Comparison of ENCODE assay signal across 16 cellular contexts in the genomic region with DNA sequence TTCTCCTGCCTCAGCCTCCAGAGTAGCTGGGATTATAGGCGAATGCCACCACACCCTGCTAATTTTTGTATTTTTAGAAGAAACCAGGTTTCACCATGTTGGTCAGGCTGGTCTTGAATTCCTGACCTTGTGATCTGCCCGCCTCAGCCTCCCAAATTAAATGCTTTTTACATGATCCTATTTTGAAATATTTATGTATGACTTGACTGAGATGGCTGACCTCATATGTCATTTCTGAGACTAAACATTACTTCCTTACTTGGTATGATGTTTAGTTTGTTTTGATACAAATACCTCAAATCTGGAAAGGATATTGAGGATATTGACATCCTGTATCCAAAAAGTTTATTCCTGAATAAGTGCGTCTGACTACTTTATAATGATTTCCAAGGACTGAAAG. TPM values are rescaled to one million over a fixed set of nuclear protein-coding genes. Genes with fewer than 3 reads are reported as not detected.
DNase-seq lines count a peak whose midpoint lies in the region; ATAC-seq and TF ChIP-seq lines count a peak whose summit lies in the region.
"Had no signal": no experiment of that assay in that cellular context is flagged by ENCODE, and none has a peak within 500 bp of the region (broad histone marks: within the 10 kb centered on the region; RNA-seq: fewer than 3 reads in every experiment).

No MANE protein-coding gene starts in this region.

- H3K27me3 Mint-ChIP-seq in naive B cell = no peaks in the 10 kb centered on the region
- H3K27me3 Mint-ChIP-seq: central memory CD8-positive, alpha-beta T cell had no signal

- H3K4me3 Mint-ChIP-seq in naive B cell = peak overlapping the region in 3 of 8 donors; percentile 5 to 49 (median 44)
- H3K4me3 Mint-ChIP-seq: activated naive CD4-positive, alpha-beta T cell treated with anti-CD3 and anti-CD28 coated beads for 36 hours; central memory CD8-positive, alpha-beta T cell; mesothelial cell of epicardium had no signal

- peaks cover 27 to 42% (median 37%) of the 10 kb centered on the region in 3 donors for H3K4me1 Mint-ChIP-seq in naive B cell

- H3K4me1 ChIP-seq in heart right ventricle (peaks cover 20 to 73% (median 60%) of the 10 kb centered on the region in 9 donors), upper lobe of left lung (peaks cover 47 to 61% (median 55%) of the 10 kb centered on the region in 4 donors)

- no peaks in the 10 kb centered on the region for H3K27me3 ChIP-seq in heart right ventricle
- no peaks in the 10 kb centered on the region for H3K27me3 ChIP-seq in upper lobe of left lung
- H3K27me3 ChIP-seq: pancreas had no signal

- no peak for TF ChIP-seq EP300 in upper lobe of left lung (IDR thresholded peaks at IDR 0.05)

- WGBS in heart right ventricle, 2 donors = 70 to 90% methylated on average over 3 of the region's 3 CpGs
- 77 to 79% methylated on average over 3 of the region's 3 CpGs for WGBS in upper lobe of left lung, 2 donors

- no peak for DNase-seq in heart right ventricle
- DNase-seq in Right ventricle myocardium superior = no peak
- peak; percentile 13 for DNase-seq in dermis blood vessel endothelial cell
- DNase-seq in naive B cell = no peak
- DNase-seq in upper lobe of left lung = no peak
- DNase-seq in stimulated activated naive CD8-positive, alpha-beta T cell treated with anti-CD3 and anti-CD28 coated beads, Interleukin-15, Interleukin-2, amounts not matched to agents 100 U/mL and 50 U/mL, for 24 hours = no peak
- DNase-seq in NCI-H2107 (lab: John Stamatoyannopoulos, UW) = no peak
- no peak for DNase-seq in ecto neural progenitor cell (ENCODE audit: low spot score)
- DNase-seq: activated naive CD4-positive, alpha-beta T cell treated with anti-CD3 and anti-CD28 coated beads for 36 hours; Caco-2; pancreas; stimulated activated CD4-positive, alpha-beta T cell treated with anti-CD3 and anti-CD28 coated beads, Interleukin-15, amount 100 ng/mL, for 24 hours had no signal

- H3K36me3 ChIP-seq in heart right ventricle (peaks cover 0 to 58% (median 20%) of the 10 kb centered on the region in 9 donors), upper lobe of left lung (peaks cover 14 to 55% (median 32%) of the 10 kb centered on the region in 4 donors)

- H3K36me3 Mint-ChIP-seq in naive B cell = peaks cover 7 to 8% of the 10 kb centered on the region in 2 donors

- TF ChIP-seq CTCF in heart right ventricle (IDR thresholded peaks at IDR 0.05) (no peak), upper lobe of left lung (IDR thresholded peaks at IDR 0.05) (no peak)

- ATAC-seq in heart right ventricle = no peak
- ATAC-seq in Right ventricle myocardium superior (ENCODE audit: poor library complexity) = no peak
- ATAC-seq in naive B cell (ENCODE audit: low read depth in 2 of 2) = no peak
- ATAC-seq in upper lobe of left lung (ENCODE audit: low FRiP score in 2 of 2) = no peak
- ATAC-seq in stimulated activated naive CD8-positive, alpha-beta T cell treated with anti-CD3 and anti-CD28 coated beads, Interleukin-15, Interleukin-2, amounts not matched to agents 100 U/mL and 50 U/mL, for 24 hours = no peak
- ATAC-seq: A549, pancreas had no signal

- no peaks in the 10 kb centered on the region for H3K9me3 Mint-ChIP-seq in naive B cell
- H3K9me3 Mint-ChIP-seq: activated naive CD4-positive, alpha-beta T cell treated with anti-CD3 and anti-CD28 coated beads for 36 hours; central memory CD8-positive, alpha-beta T cell; mesothelial cell of epicardium had no signal

- H3K9me3 ChIP-seq in heart right ventricle (no peaks in the 10 kb centered on the region), upper lobe of left lung (no peaks in the 10 kb centered on the region)
- H3K9me3 ChIP-seq: A549, Caco-2, pancreas had no signal

- H3K27ac Mint-ChIP-seq in naive B cell = peak overlapping the region in 5 of 6 donors; percentile 49 to 87 (median 81)
- H3K27ac Mint-ChIP-seq: activated naive CD4-positive, alpha-beta T cell treated with anti-CD3 and anti-CD28 coated beads for 36 hours; mesothelial cell of epicardium had no signal

- intact Hi-C loops in heart right ventricle (cut with DNase I) (loop anchor here in 1 of 10 donors (5.0 kb wide), 1 partner anchor 35 kb away; no protein-coding TSS in a partner anchor), Right ventricle myocardium superior (cut with DNase I) (no loop called here)

- TF ChIP-seq POLR2A in upper lobe of left lung (IDR thresholded peaks at IDR 0.05) = no peak

- H3K4me3 ChIP-seq in heart right ventricle = peak overlapping the region in 4 of 10 donors; percentile 2 to 52 (median 39)
- H3K4me3 ChIP-seq in upper lobe of left lung = peak overlapping the region in 2 of 4 donors; percentile 23 to 35
- H3K4me3 ChIP-seq: A549, pancreas had no signal

- peak overlapping the region; percentile 83 to 96 (median 87) for H3K27ac ChIP-seq in heart right ventricle
- peak overlapping the region; percentile 79 to 90 (median 88) for H3K27ac ChIP-seq in upper lobe of left lung
- H3K27ac ChIP-seq: pancreas had no signal

RNA-seq across cellular contexts. Expression of gene CALCOCO2, which starts 11.9 kb away (rescaled TPM):
- 100 to 1,000 TPM; 196 to 412 (median 275) TPM for total RNA-seq in heart right ventricle
- polyA plus RNA-seq in heart right ventricle = 100 to 1,000 TPM in 1 of 2 donors, 10 to 100 TPM in 1; 79.7 to 164 TPM
- total RNA-seq in Right ventricle myocardium superior = 341 TPM
- total RNA-seq in dermis blood vessel endothelial cell = 50.2 and 78.3 TPM in 2 replicates
- 100 to 1,000 TPM; 147 to 228 (median 187) TPM for polyA plus RNA-seq in naive B cell (ENCODE audit: low read depth in 6 of 6)
- total RNA-seq in upper lobe of left lung = 100 to 1,000 TPM; 123 to 330 (median 180) TPM

RNA-seq across cellular contexts. Expression of gene TTLL6, which starts 25.7 kb away (rescaled TPM):
- under 1 TPM in 2 of 10 donors, not detected in 8; 0.08 to 0.33 TPM for total RNA-seq in heart right ventricle
- polyA plus RNA-seq in heart right ventricle = under 1 TPM; 0.06 to 0.73 TPM
- not detected for total RNA-seq in Right ventricle myocardium superior
- total RNA-seq in dermis blood vessel endothelial cell = not detected in 2 replicates
- not detected for polyA plus RNA-seq in naive B cell (ENCODE audit: low read depth in 6 of 6)
- 10 to 100 TPM in 1 of 6 donors, 1 to 10 TPM in 4, under 1 TPM in 1; 0.69 to 12.1 (median 1.5) TPM for total RNA-seq in upper lobe of left lung
- total RNA-seq: activated naive CD4-positive, alpha-beta T cell treated with anti-CD3 and anti-CD28 coated beads for 36 hours; mesothelial cell of epicardium; NCI-H460 had no signal

RNA-seq across cellular contexts. Expression of gene ATP5MC1, which starts 49.8 kb away (rescaled TPM):
- 100 to 1,000 TPM; 299 to 556 (median 416) TPM for total RNA-seq in heart right ventricle
- polyA plus RNA-seq in heart right ventricle = 100 to 1,000 TPM; 775 to 951 TPM
- total RNA-seq in Right ventricle myocardium superior = 492 TPM
- total RNA-seq in dermis blood vessel endothelial cell = 46.6 and 58.8 TPM in 2 replicates
- polyA plus RNA-seq in naive B cell (ENCODE audit: low read depth in 6 of 6) = 100 to 1,000 TPM; 170 to 239 (median 193) TPM
- total RNA-seq in upper lobe of left lung = 10 to 100 TPM; 11.5 to 55.3 (median 43.6) TPM
